ENCODE assay signal across 1 cellular context in genomic region chr14:81062816-81063215, GRCh38.
TF ChIP-seq lines count a peak whose summit lies in the region.

No MANE protein-coding gene starts in this region.

TF ChIP-seq in GM23338, 12 proteins besides CTCF, POLR2A, EP300 and RAD21 (continued from another document):
- TF ChIP-seq REST (IDR thresholded peaks at IDR 0.05; ENCODE audit: unreplicated experiment) (no peak), NANOG (IDR thresholded peaks at IDR 0.05; ENCODE audit: borderline replicate concordance) (no peak), EZH2 (IDR thresholded peaks at IDR 0.05; ENCODE audit: low read depth, unreplicated experiment) (no peak), CREB1 (CRISPR knock-in tag; IDR thresholded peaks at IDR 0.05; ENCODE audit: low read depth) (no peak), ZNF114 (CRISPR knock-in tag; IDR thresholded peaks at IDR 0.05) (no peak), STAT1 (IDR thresholded peaks at IDR 0.05; ENCODE audit: unreplicated experiment) (no peak)
- TF ChIP-seq, protein P1, sequence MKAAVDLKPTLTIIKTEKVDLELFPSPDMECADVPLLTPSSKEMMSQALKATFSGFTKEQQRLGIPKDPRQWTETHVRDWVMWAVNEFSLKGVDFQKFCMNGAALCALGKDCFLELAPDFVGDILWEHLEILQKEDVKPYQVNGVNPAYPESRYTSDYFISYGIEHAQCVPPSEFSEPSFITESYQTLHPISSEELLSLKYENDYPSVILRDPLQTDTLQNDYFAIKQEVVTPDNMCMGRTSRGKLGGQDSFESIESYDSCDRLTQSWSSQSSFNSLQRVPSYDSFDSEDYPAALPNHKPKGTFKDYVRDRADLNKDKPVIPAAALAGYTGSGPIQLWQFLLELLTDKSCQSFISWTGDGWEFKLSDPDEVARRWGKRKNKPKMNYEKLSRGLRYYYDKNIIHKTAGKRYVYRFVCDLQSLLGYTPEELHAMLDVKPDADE (IDR thresholded peaks at IDR 0.05) = no peak
TF ChIP-seq in GM23338: peak in this region for 0.
